Comparison of ENCODE assay signal across 8 cellular contexts in genomic region chr7:42237162-42237821, GRCh38.
A peak's percentile ranks its signal among the peaks of the same experiment; 100 is the strongest.
DNase-seq lines count a peak whose midpoint lies in the region; ATAC-seq and TF ChIP-seq lines count a peak whose summit lies in the region.

Gene GLI3, minus strand, starts transcription at chr7:42237209. Its CDS starts 13,956 bp downstream, at chr7:42223253.

- TF ChIP-seq CTCF in AG09309 (IDR thresholded peaks at IDR 0.05; ENCODE audit: control insufficient read depth, insufficient read depth, low read depth, low read length, missing control alignments) = peak; percentile 27
- no peak for TF ChIP-seq CTCF in coronary artery (IDR thresholded peaks at IDR 0.05)

- no peaks in the 10 kb centered on the region for H3K27me3 ChIP-seq in layer of hippocampus (ENCODE audit: control insufficient read depth, insufficient read depth, low read length)

- peak; percentile 85 for ATAC-seq in GM18502 (IDR thresholded peaks at IDR 0.05; ENCODE audit: poor library complexity, unreplicated experiment)
- peak; percentile 74 for ATAC-seq in HG03045 (IDR thresholded peaks at IDR 0.05; ENCODE audit: unreplicated experiment)
- ATAC-seq in GM21737 (IDR thresholded peaks at IDR 0.05; ENCODE audit: unreplicated experiment) = no peak

- H3K4me3 ChIP-seq in AG09309 (ENCODE audit: control insufficient read depth, low read depth, low read length) (peak within 1 kb of the TSS; percentile 85), coronary artery (peak within 1 kb of the TSS; percentile 75)

- peak within 1 kb of the TSS; percentile 92 to 98 for H3K27ac ChIP-seq in coronary artery
- H3K27ac ChIP-seq in layer of hippocampus (ENCODE audit: low read depth, low read length) = peak within 1 kb of the TSS; percentile 75

- DNase-seq in AG09309 (ENCODE audit: low read depth) (peak; percentile 76), RPMI8226 (peak; percentile 72), coronary artery (ENCODE audit: low spot score) (peak; percentile 92)
- DNase-seq in stimulated activated CD4-positive, alpha-beta T cell treated with anti-CD3 and anti-CD28 coated beads, Interleukin-1b, Interleukin-23, amount 100 ng/mL, for 48 hours = peak; percentile 47
